ENCODE assay signal across 1 cellular context in the genomic region with DNA sequence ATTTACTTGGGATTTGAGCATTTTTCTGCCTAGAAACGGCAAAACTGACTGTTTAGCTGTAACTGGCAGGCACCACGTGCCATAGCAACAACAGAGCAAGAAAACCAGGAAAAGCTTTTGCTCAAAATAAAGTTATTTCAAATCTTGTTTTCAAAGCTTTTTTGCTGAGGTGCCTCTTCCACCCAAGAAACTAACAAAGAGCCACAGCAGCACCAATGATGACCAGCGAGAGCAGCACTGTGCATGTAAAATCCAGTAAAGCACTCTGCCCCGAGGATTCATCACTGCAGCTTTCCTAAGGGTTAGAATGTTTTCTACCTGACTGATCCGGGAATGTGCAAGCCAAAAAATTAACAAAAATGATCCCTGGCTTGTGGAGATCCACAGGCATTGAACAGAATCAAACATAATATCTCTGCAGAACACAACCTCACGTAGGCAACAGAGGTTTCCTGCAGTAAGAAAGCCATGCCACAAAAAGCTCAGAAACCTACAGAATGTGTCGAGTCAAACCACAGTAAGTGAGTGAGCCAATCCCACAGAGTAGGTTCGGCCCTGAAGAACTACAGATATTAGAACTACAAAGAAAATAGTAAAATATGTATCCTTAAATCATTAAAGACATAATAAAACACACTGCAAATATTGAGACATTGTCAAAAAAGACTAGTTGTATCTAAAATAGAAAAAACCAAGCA.
TF ChIP-seq lines count a peak whose summit lies in the region.

No MANE protein-coding gene starts in this region.

TF ChIP-seq in neural cell, 6 proteins besides CTCF, POLR2A, EP300 and RAD21:
- TF ChIP-seq, protein P1, sequence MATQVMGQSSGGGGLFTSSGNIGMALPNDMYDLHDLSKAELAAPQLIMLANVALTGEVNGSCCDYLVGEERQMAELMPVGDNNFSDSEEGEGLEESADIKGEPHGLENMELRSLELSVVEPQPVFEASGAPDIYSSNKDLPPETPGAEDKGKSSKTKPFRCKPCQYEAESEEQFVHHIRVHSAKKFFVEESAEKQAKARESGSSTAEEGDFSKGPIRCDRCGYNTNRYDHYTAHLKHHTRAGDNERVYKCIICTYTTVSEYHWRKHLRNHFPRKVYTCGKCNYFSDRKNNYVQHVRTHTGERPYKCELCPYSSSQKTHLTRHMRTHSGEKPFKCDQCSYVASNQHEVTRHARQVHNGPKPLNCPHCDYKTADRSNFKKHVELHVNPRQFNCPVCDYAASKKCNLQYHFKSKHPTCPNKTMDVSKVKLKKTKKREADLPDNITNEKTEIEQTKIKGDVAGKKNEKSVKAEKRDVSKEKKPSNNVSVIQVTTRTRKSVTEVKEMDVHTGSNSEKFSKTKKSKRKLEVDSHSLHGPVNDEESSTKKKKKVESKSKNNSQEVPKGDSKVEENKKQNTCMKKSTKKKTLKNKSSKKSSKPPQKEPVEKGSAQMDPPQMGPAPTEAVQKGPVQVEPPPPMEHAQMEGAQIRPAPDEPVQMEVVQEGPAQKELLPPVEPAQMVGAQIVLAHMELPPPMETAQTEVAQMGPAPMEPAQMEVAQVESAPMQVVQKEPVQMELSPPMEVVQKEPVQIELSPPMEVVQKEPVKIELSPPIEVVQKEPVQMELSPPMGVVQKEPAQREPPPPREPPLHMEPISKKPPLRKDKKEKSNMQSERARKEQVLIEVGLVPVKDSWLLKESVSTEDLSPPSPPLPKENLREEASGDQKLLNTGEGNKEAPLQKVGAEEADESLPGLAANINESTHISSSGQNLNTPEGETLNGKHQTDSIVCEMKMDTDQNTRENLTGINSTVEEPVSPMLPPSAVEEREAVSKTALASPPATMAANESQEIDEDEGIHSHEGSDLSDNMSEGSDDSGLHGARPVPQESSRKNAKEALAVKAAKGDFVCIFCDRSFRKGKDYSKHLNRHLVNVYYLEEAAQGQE (IDR thresholded peaks at IDR 0.05; ENCODE audit: borderline replicate concordance) = no peak
- TF ChIP-seq SMC3 (conservative IDR thresholded peaks at IDR 0.05; ENCODE audit: poor library complexity) = no peak
- no peak for TF ChIP-seq TAF1 (IDR thresholded peaks at IDR 0.05; ENCODE audit: low read depth)
- no peak for TF ChIP-seq MXI1 (conservative IDR thresholded peaks at IDR 0.05; ENCODE audit: poor library complexity, severe bottlenecking)
- TF ChIP-seq POLR2AphosphoS5 (IDR thresholded peaks at IDR 0.05) = no peak
- no peak for TF ChIP-seq EZH2 (IDR thresholded peaks at IDR 0.05; ENCODE audit: borderline replicate concordance, insufficient read depth, low read length, poor library complexity, severe bottlenecking)
TF ChIP-seq in neural cell: peak in this region for 0.
